ENCODE assay signal across 22 cellular contexts in the genomic region with DNA sequence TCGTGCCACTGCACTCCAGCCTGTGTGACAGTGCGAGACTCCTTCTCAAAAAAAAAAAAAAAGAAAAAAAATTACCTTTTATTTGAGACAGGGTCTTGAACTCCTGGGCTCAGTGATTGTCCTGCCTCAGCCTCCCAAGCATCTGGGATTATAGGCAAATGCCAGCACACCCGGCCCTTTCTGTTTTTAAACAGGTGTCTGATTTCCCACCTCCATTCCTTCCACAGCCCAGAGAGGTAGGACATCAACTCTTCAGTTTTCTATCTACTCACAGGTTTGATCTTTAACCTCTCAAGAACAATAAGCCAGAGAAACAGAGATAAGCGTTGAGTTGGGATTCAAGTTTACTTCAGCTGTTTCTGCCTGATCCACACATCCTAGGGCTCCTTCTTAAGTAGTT.
"Had no signal": no experiment of that assay in that cellular context is flagged by ENCODE, and none has a peak within 500 bp of the region (broad histone marks: within the 10 kb centered on the region; RNA-seq: fewer than 3 reads in every experiment).

No MANE protein-coding gene starts in this region.

- H3K27me3 ChIP-seq: neural progenitor cell, ovary, stomach, thyroid gland, transverse colon, upper lobe of right lung, uterus had no signal

- H2AFZ ChIP-seq: neural progenitor cell had no signal

- H3K4me2 ChIP-seq: neural progenitor cell had no signal

- H3K27ac ChIP-seq: neural progenitor cell, ovary, psoas muscle, skin epidermis, stomach, thoracic aorta, thyroid gland, transverse colon, upper lobe of right lung, uterus had no signal

- DNase-seq: naive thymus-derived CD4-positive, alpha-beta T cell; natural killer cell; occipital lobe; ovary; psoas muscle; right cardiac atrium; stimulated activated CD4-positive, alpha-beta T cell treated with anti-CD3 and anti-CD28 coated beads, Interleukin-15, amount 100 ng/mL, for 24 hours; stimulated activated CD4-positive, alpha-beta T cell treated with anti-CD3 and anti-CD28 coated beads, Interleukin-2, amount 100 ng/mL, for 24 hours; stimulated activated CD4-positive, alpha-beta T cell treated with anti-CD3 and anti-CD28 coated beads, Interleukin-2, amount 100 ng/mL, for 48 hours; stimulated activated CD4-positive, alpha-beta T cell treated with anti-CD3 and anti-CD28 coated beads, Interleukin-4, amount 100 ng/mL, for 24 hours; stimulated activated naive B cell treated with anti-CD40 and anti-IgM and Interleukin-4, amounts not matched to agents 10 μg/mL and 1 μg/mL and 100 μg/mL, for 72 hours; stimulated activated naive CD4-positive, alpha-beta T cell treated with Interleukin-2 at 50 U/mL for 16 hours; stomach; thyroid gland; transverse colon; upper lobe of right lung; uterus had no signal

- H3K9me3 ChIP-seq: ovary, psoas muscle, stomach, thoracic aorta, thyroid gland, transverse colon, upper lobe of right lung, uterus had no signal

- H3K4me1 ChIP-seq: neural progenitor cell, psoas muscle, transverse colon, uterus had no signal

- H3K9ac ChIP-seq: neural progenitor cell had no signal

- ATAC-seq: naive thymus-derived CD4-positive, alpha-beta T cell; natural killer cell; psoas muscle; right cardiac atrium; sciatic nerve; stimulated activated effector memory CD8-positive, alpha-beta T cell treated with anti-CD3 and anti-CD28 coated beads, Interleukin-12 subunit alpha, Interleukin-12 subunit beta, amount 100 ng/mL, for 72 hours; stimulated activated naive B cell treated with anti-CD40 and anti-IgM and Interleukin-4, amounts not matched to agents 10 μg/mL and 1 μg/mL and 100 μg/mL, for 72 hours; upper lobe of right lung had no signal

- H3K36me3 ChIP-seq: neural progenitor cell, ovary, stomach, thoracic aorta, thyroid gland, transverse colon, upper lobe of right lung, uterus had no signal

- H3K4me3 ChIP-seq: neural progenitor cell, ovary, psoas muscle, skin epidermis, stomach, thoracic aorta, thyroid gland, transverse colon, upper lobe of right lung, uterus had no signal
